In genomic region chr13:28012896-28013295, GRCh38 we compare ENCODE assay signal across 11 cellular contexts. TPM values are rescaled to one million over a fixed set of nuclear protein-coding genes. Genes with fewer than 3 reads are reported as not detected.
A peak's percentile ranks its signal among the peaks of the same experiment; 100 is the strongest.
DNase-seq lines count a peak whose midpoint lies in the region; ATAC-seq and TF ChIP-seq lines count a peak whose summit lies in the region.
"Had no signal": no experiment of that assay in that cellular context is flagged by ENCODE, and none has a peak within 500 bp of the region (broad histone marks: within the 10 kb centered on the region; RNA-seq: fewer than 3 reads in every experiment).

No MANE protein-coding gene starts in this region.

- POLR2A ChIA-PET in Caco-2 (lab: Charles Lee) = no interaction called here

- H3K36me3 Mint-ChIP-seq in Caco-2 (ENCODE audit: insufficient read depth, unreplicated experiment) = no peaks in the 10 kb centered on the region
- H3K36me3 Mint-ChIP-seq: activated naive CD8-positive, alpha-beta T cell had no signal

- H3K36me3 ChIP-seq in SU-DHL-6 (ENCODE audit: low read length) = no peaks in the 10 kb centered on the region
- H3K36me3 ChIP-seq in Caco-2 (ENCODE audit: control insufficient read depth, insufficient read depth, low read length) = no peaks in the 10 kb centered on the region

- H3K27me3 Mint-ChIP-seq in Caco-2 (ENCODE audit: insufficient read depth, unreplicated experiment) = peaks cover 2% of the 10 kb centered on the region

- TF ChIP-seq CTCF in GM20000 (IDR thresholded peaks at IDR 0.05; ENCODE audit: extremely low read depth, missing control alignments) = no peak
- no peak for TF ChIP-seq CTCF in SU-DHL-6 (IDR thresholded peaks at IDR 0.05; ENCODE audit: insufficient read depth, low read length, poor library complexity, severe bottlenecking)
- TF ChIP-seq CTCF in Caco-2 (IDR thresholded peaks at IDR 0.05; ENCODE audit: insufficient read depth in 1 of 2, low read depth in 1 of 2, low read length in 1 of 2, severe bottlenecking in 1 of 2, unreplicated experiment in 1 of 2) = no peak

- peak; percentile 67 for DNase-seq in GM20000 (ENCODE audit: low spot score)
- no peak for DNase-seq in Caco-2
- DNase-seq in OCI-M2 (lab: John Stamatoyannopoulos, UW; ENCODE audit: unreplicated experiment) = no peak
- no peak for DNase-seq in epidermal melanocyte (ENCODE audit: insufficient read length, low spot score)
- DNase-seq in iPS-NIHi11 (ENCODE audit: low spot score) = no peak

- H3K4me3 Mint-ChIP-seq in Caco-2 (ENCODE audit: unreplicated experiment) = no peak overlapping the region
- H3K4me3 Mint-ChIP-seq: activated naive CD8-positive, alpha-beta T cell had no signal

- H3K27ac ChIP-seq in SU-DHL-6 (ENCODE audit: low read depth, low read length) = no peak overlapping the region

- intact Hi-C loops in Caco-2 (cut with micrococcal nuclease; ENCODE audit: unreplicated experiment) = no loop called here

- CTCF ChIA-PET in Caco-2 (lab: Charles Lee) = no interaction called here

- H3K4me1 ChIP-seq in Caco-2 = no peaks in the 10 kb centered on the region

- no peaks in the 10 kb centered on the region for H3K9me3 ChIP-seq in SU-DHL-6 (ENCODE audit: insufficient read depth, low read length)
- no peaks in the 10 kb centered on the region for H3K9me3 ChIP-seq in Caco-2

- peak overlapping the region; percentile 27 for H2AFZ ChIP-seq in SU-DHL-6 (ENCODE audit: low read depth, low read length, severe bottlenecking)

- H3K79me2 ChIP-seq in SU-DHL-6 (ENCODE audit: insufficient read depth, low read length) = no peaks in the 10 kb centered on the region

- no peak overlapping the region for H3K4me3 ChIP-seq in SU-DHL-6 (ENCODE audit: insufficient read depth, low read length, poor library complexity, severe bottlenecking)
- H3K4me3 ChIP-seq in Caco-2 (ENCODE audit: low read depth, low read length) = no peak overlapping the region

- peak; percentile 90 for ATAC-seq in GM18505 (IDR thresholded peaks at IDR 0.05; ENCODE audit: unreplicated experiment)
- ATAC-seq in HG03045 (IDR thresholded peaks at IDR 0.05; ENCODE audit: unreplicated experiment) = peak; percentile 76

- H3K27me3 ChIP-seq in SU-DHL-6 (ENCODE audit: low read length) (no peaks in the 10 kb centered on the region), Caco-2 (replicated peaks; ENCODE audit: control insufficient read depth, insufficient read depth, low read length) (no peaks in the 10 kb centered on the region)

- H3K4me1 Mint-ChIP-seq in Caco-2 (ENCODE audit: low read depth, unreplicated experiment) = no peaks in the 10 kb centered on the region

- H3K9me2 ChIP-seq in SU-DHL-6 (replicated peaks; ENCODE audit: insufficient read depth, low read length) = no peaks in the 10 kb centered on the region

- no peaks in the 10 kb centered on the region for H3F3A ChIP-seq in SU-DHL-6 (ENCODE audit: insufficient read depth)

- no peak overlapping the region for H3K9ac ChIP-seq in SU-DHL-6 (ENCODE audit: low read length)

- no peak for TF ChIP-seq POLR2A in GM18505 (IDR thresholded peaks at IDR 0.05; ENCODE audit: borderline replicate concordance, extremely low read depth, insufficient read depth, insufficient read length)

- H4K20me1 ChIP-seq in SU-DHL-6 (ENCODE audit: low read depth, low read length) = no peaks in the 10 kb centered on the region

- H3K4me2 ChIP-seq in SU-DHL-6 (ENCODE audit: low read depth, low read length, poor library complexity, severe bottlenecking) = peak overlapping the region; percentile 13

- H3K9me3 Mint-ChIP-seq in Caco-2 (ENCODE audit: unreplicated experiment) = no peaks in the 10 kb centered on the region

- BruUV-seq in Caco-2 (replicated peaks; lab: Mats Ljungman, UMichigan) = no TSS peak

- H3K27ac Mint-ChIP-seq in Caco-2 (ENCODE audit: unreplicated experiment) = no peak overlapping the region
- H3K27ac Mint-ChIP-seq: activated naive CD8-positive, alpha-beta T cell had no signal

RNA-seq across cellular contexts. Expression of gene URAD, which starts 24.4 kb away (rescaled TPM):
- total RNA-seq in Caco-2 (2022) = 5.2 and 8.1 TPM in 2 replicates
- total RNA-seq: MCF 10A, osteocyte had no signal

RNA-seq across cellular contexts. Expression of gene CDX2, which starts 43.8 kb away (rescaled TPM):
- 104 and 109 TPM in 2 replicates for total RNA-seq in Caco-2 (2022)
- total RNA-seq: MCF 10A, osteocyte had no signal
